In genomic region chrX:71532753-71533425, GRCh38 we compare ENCODE assay signal across 8 cellular contexts. TPM values are rescaled to one million over a fixed set of nuclear protein-coding genes. Genes with fewer than 3 reads are reported as not detected.
DNase-seq lines count a peak whose midpoint lies in the region; ATAC-seq and TF ChIP-seq lines count a peak whose summit lies in the region.

Gene OGT, plus strand, starts transcription at chrX:71533104. Its CDS starts 196 bp downstream, at chrX:71533300.

- TF ChIP-seq POLR2A in adrenal gland (IDR thresholded peaks at IDR 0.05) = peak; percentile 61 to 83
- peak; percentile 81 for TF ChIP-seq POLR2A in transverse colon (IDR thresholded peaks at IDR 0.05)

- H3K4me1 ChIP-seq in adrenal gland (replicated peaks in 1 of 2) (peaks cover 7 to 13% of the 10 kb centered on the region in 2 donors), heart right ventricle (peaks cover 0 to 33% (median 18%) of the 10 kb centered on the region in 9 donors), transverse colon (peaks cover 0 to 20% (median under 1%) of the 10 kb centered on the region in 4 donors)

- intact Hi-C loops in adrenal gland (cut with DNase I) = no loop called here
- intact Hi-C loops in heart right ventricle (cut with DNase I) = loop anchor here in 1 of 10 donors (1.0 to 5.0 kb wide), 2 partner anchors 18 to 41 kb away; no protein-coding TSS in a partner anchor
- intact Hi-C loops in transverse colon (cut with DNase I; ENCODE audit: low total_unique reads) = no loop called here

- in situ Hi-C loops in GM13976 (cut with MboI; ENCODE audit: low sequenced_read_pairs, unreplicated experiment) = no loop called here
- in situ Hi-C loops in transverse colon (cut with MboI; ENCODE audit: low pct_ligation_motif_present in 1 of 4, low pct_unique_long_range_greater_than_20kb in 1 of 4, low sequenced_read_pairs in 3 of 4) = no loop called here

- WGBS in adrenal gland, 4 donors = 0 to 50% (median 13%) methylated on average over 28 to 47 of the region's 47 CpGs
- 0 to 1% methylated on average over 47 of the region's 47 CpGs for WGBS in heart right ventricle, 2 donors
- 49% methylated on average over 47 of the region's 47 CpGs; no CpG with 5 or more reads in 1 of the 2 donors for WGBS in transverse colon (ENCODE audit: low coverage in 1 of 2), 2 donors

- H3K9me3 ChIP-seq in adrenal gland (replicated peaks in 1 of 3) (no peaks in the 10 kb centered on the region), heart right ventricle (peaks cover 0 to 19% (median 0%) of the 10 kb centered on the region in 11 donors), transverse colon (no peaks in the 10 kb centered on the region)

- DNase-seq in GM13976 (ENCODE audit: low spot score) (peak; percentile 68), NCI-H146 treated with DMSO at 0.1 percent for 48 hours (lab: John Stamatoyannopoulos, UW; ENCODE audit: unreplicated experiment) (peak; percentile 83), T-helper 1 cell (peak; percentile 84 to 96 (median 87)), adrenal gland (peak; percentile 92 to 98 (median 96)), heart right ventricle (peak; percentile 93 to 96), pons (ENCODE audit: low spot score) (peak; percentile 89), transverse colon (peak; percentile 95)

- H3K27me3 ChIP-seq in adrenal gland (no peaks in the 10 kb centered on the region), heart right ventricle (peaks cover 0 to 3% (median 0%) of the 10 kb centered on the region in 7 donors), transverse colon (no peaks in the 10 kb centered on the region)

- H3K4me3 ChIP-seq in adrenal gland (peak within 1 kb of the TSS; percentile 35 to 87 (median 66)), heart right ventricle (peak within 1 kb of the TSS; percentile 63 to 94 (median 77)), transverse colon (peak within 1 kb of the TSS; percentile 46 to 83 (median 64))

- ATAC-seq in HG02852 (IDR thresholded peaks at IDR 0.05; ENCODE audit: unreplicated experiment) = peak; percentile 80
- peak; percentile 94 to 97 (median 96) for ATAC-seq in heart right ventricle

- H3K27ac ChIP-seq in adrenal gland (peak within 1 kb of the TSS; percentile 72 to 90 (median 87)), heart right ventricle (peak within 1 kb of the TSS; percentile 82 to 97 (median 90)), transverse colon (peak within 1 kb of the TSS; percentile 87 to 94 (median 93))

- no peak for TF ChIP-seq EP300 in transverse colon (IDR thresholded peaks at IDR 0.05; ENCODE audit: low read depth)

- TF ChIP-seq CTCF in GM13976 (IDR thresholded peaks at IDR 0.05; ENCODE audit: borderline replicate concordance, control extremely low read depth, extremely low read depth, insufficient read depth, missing control alignments) (peak; percentile 1), adrenal gland (IDR thresholded peaks at IDR 0.05) (no peak), heart right ventricle (IDR thresholded peaks at IDR 0.05) (no peak), transverse colon (IDR thresholded peaks at IDR 0.05) (no peak)

- H3K36me3 ChIP-seq in adrenal gland (replicated peaks in 1 of 2) (no peaks in the 10 kb centered on the region), heart right ventricle (peaks cover 0 to 17% (median 0%) of the 10 kb centered on the region in 9 donors), transverse colon (no peaks in the 10 kb centered on the region)

RNA-seq across cellular contexts. Expression of gene OGT, which starts in this region (rescaled TPM):
- 100 to 1,000 TPM in 5 of 8 donors, 10 to 100 TPM in 3; 38.0 to 164 (median 103) TPM for total RNA-seq in adrenal gland
- polyA plus RNA-seq in adrenal gland = 100 to 1,000 TPM in 1 of 3 donors, 10 to 100 TPM in 2; 38.6 to 127 (median 77.0) TPM
- 10 to 100 TPM; 58.8 to 92.1 (median 80.3) TPM for total RNA-seq in heart right ventricle
- 10 to 100 TPM; 16.1 to 73.7 TPM for polyA plus RNA-seq in heart right ventricle
- total RNA-seq in transverse colon = 100 to 1,000 TPM; 146 to 307 (median 237) TPM

Comparison
In these comparisons a context has a peak if more than half of its experiments do, and no peak if none do; other contexts are left out.
1. Peak in every context shown above with its lines: DNase-seq, ATAC-seq, H3K4me3 ChIP-seq and H3K27ac ChIP-seq.